Comparison of ENCODE assay signal across 9 cellular contexts in the genomic region with DNA sequence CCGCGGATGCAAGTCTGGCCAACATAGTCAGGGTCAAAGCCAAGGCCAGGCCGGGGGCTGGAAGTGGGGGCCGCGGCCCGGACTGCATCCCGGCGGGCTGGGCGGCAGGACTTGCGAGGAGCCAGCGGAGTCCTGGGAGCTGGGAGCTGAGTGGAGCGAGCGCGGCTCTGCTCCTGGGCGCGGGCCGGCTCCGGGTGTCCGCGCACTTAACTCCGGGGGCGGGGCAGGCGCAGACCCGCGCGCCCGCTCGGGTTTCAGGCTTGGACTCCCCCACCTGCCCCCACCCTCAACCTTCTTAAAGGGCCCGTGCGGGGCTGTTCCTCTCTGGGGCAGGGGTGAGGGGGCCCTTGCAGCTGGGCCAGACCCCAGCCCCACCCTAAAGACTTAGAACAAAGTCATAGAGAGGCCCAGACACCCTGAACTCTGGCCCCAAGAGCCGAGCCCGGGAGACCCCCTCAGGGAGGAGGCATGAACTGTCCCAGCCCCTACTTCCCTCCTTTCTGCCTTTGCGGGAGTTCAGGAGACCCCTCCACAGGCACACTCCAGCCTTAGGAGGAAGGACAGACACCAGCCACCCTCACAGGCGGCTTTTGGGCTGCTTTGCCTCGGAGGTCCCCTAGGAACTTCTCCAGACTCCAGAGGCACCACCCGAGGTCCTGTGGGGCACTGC. TPM values are rescaled to one million over a fixed set of nuclear protein-coding genes. Genes with fewer than 3 reads are reported as not detected.
DNase-seq lines count a peak whose midpoint lies in the region; ATAC-seq, FAIRE-seq and TF ChIP-seq lines count a peak whose summit lies in the region.
"Had no signal": no experiment of that assay in that cellular context is flagged by ENCODE, and none has a peak within 500 bp of the region (broad histone marks: within the 10 kb centered on the region; RNA-seq: fewer than 3 reads in every experiment).

A gene with protein sequence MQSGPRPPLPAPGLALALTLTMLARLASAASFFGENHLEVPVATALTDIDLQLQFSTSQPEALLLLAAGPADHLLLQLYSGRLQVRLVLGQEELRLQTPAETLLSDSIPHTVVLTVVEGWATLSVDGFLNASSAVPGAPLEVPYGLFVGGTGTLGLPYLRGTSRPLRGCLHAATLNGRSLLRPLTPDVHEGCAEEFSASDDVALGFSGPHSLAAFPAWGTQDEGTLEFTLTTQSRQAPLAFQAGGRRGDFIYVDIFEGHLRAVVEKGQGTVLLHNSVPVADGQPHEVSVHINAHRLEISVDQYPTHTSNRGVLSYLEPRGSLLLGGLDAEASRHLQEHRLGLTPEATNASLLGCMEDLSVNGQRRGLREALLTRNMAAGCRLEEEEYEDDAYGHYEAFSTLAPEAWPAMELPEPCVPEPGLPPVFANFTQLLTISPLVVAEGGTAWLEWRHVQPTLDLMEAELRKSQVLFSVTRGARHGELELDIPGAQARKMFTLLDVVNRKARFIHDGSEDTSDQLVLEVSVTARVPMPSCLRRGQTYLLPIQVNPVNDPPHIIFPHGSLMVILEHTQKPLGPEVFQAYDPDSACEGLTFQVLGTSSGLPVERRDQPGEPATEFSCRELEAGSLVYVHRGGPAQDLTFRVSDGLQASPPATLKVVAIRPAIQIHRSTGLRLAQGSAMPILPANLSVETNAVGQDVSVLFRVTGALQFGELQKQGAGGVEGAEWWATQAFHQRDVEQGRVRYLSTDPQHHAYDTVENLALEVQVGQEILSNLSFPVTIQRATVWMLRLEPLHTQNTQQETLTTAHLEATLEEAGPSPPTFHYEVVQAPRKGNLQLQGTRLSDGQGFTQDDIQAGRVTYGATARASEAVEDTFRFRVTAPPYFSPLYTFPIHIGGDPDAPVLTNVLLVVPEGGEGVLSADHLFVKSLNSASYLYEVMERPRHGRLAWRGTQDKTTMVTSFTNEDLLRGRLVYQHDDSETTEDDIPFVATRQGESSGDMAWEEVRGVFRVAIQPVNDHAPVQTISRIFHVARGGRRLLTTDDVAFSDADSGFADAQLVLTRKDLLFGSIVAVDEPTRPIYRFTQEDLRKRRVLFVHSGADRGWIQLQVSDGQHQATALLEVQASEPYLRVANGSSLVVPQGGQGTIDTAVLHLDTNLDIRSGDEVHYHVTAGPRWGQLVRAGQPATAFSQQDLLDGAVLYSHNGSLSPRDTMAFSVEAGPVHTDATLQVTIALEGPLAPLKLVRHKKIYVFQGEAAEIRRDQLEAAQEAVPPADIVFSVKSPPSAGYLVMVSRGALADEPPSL (N-terminal part only) (minus strand): TSS at position 181 of the 670 bp plus-strand sequence. CDS start 93 bp downstream, at position 88.

- peaks cover 12% of the 10 kb centered on the region for H3K4me1 Mint-ChIP-seq in mesothelial cell of epicardium
- no peaks in the 10 kb centered on the region for H3K4me1 Mint-ChIP-seq in activated CD4-positive, alpha-beta T cell treated with anti-CD3 and anti-CD28 coated beads, Interleukin-2, amount 10 ng/mL, durations not matched to agents 24 days and 14 days

- peak within 1 kb of the TSS; percentile 62 for H3K4me3 Mint-ChIP-seq in mesothelial cell of epicardium
- H3K4me3 Mint-ChIP-seq in activated CD4-positive, alpha-beta T cell treated with anti-CD3 and anti-CD28 coated beads, Interleukin-2, amount 10 ng/mL, durations not matched to agents 24 days and 14 days, result no peak within 1 kb of the TSS

- H3K23me2 ChIP-seq in H1 (ENCODE audit: low read depth, low read length), result peaks cover 2% of the 10 kb centered on the region; the same call in 1 of the 2 replicates

- no peak for TF ChIP-seq POLR2A in H1 (IDR thresholded peaks at IDR 0.05; ENCODE audit: control extremely low read depth in 1 of 2, low read depth in 2 of 2, low read length in 2 of 2)

- POLR2A ChIA-PET in H1 (lab: Charles Lee; ENCODE audit: partially characterized antibody), result interaction anchor here (0.6 to 1.3 kb wide), 4 partner anchors 19 to 73 kb away, joined by 3 to 4 read pairs (median 3); a partner anchor contains a TSS

- H4K8ac ChIP-seq in H1 (ENCODE audit: extremely low read depth, insufficient read depth, low read length), result peak within 1 kb of the TSS; percentile 21

- no peak within 1 kb of the TSS for H3K23ac ChIP-seq in H1 (ENCODE audit: insufficient read length)

- WGBS in H1 (ENCODE audit: extremely low coverage in 1 of 2, insufficient coverage in 1 of 2, insufficient read length in 1 of 2, insufficient replicate concordance in 2 of 2, low coverage in 1 of 2, low lambda C conversion rate in 2 of 2, missing lambda C conversion rate in 1 of 2), 2 experiments, result 15% methylated on average over 19 of the region's 36 CpGs; no CpG with 5 or more reads in 1 of the 2 experiments
- 4 to 5% methylated on average over 36 of the region's 36 CpGs for WGBS in aorta, 2 donors

- H3K4me1 ChIP-seq in H1 (replicated peaks in 1 of 4; ENCODE audit: control insufficient read depth in 3 of 4, insufficient read depth in 4 of 4, low read length in 3 of 4), result peaks cover 0 to 11% (median 10%) of the 10 kb centered on the region in 4 experiments; a peak in 6 of 7 replicates
- H3K4me1 ChIP-seq in aorta (ENCODE audit: control insufficient read depth in 1 of 2, insufficient read depth in 2 of 2, low read length in 2 of 2), result peaks cover 0 to 2% of the 10 kb centered on the region in 2 donors

- no peaks in the 10 kb centered on the region for H3K27me3 Mint-ChIP-seq in mesothelial cell of epicardium (ENCODE audit: low read depth)
- peaks cover 19% of the 10 kb centered on the region for H3K27me3 Mint-ChIP-seq in activated CD4-positive, alpha-beta T cell treated with anti-CD3 and anti-CD28 coated beads, Interleukin-2, amount 10 ng/mL, durations not matched to agents 24 days and 14 days

- TF ChIP-seq CTCF in H1 (IDR thresholded peaks at IDR 0.05; ENCODE audit: control extremely low read depth in 1 of 3, insufficient read depth in 1 of 3, low read depth in 1 of 3, low read length in 3 of 3), result no peak
- TF ChIP-seq CTCF in mesothelial cell of epicardium (IDR thresholded peaks at IDR 0.05; ENCODE audit: unreplicated experiment), result no peak

- H3K4me2 ChIP-seq in H1 (ENCODE audit: insufficient read depth in 1 of 2, low read depth in 2 of 2, low read length in 2 of 2), result peak within 1 kb of the TSS; percentile 69 to 95

- no peak within 1 kb of the TSS for H2BK120ac ChIP-seq in H1 (replicated peaks; ENCODE audit: low read depth, low read length)

- no peaks in the 10 kb centered on the region for H3K79me2 ChIP-seq in H1 (ENCODE audit: control insufficient read depth in 1 of 2, insufficient read depth in 2 of 2, low read length in 2 of 2)

- H3K9me3 ChIP-seq in H1 (ENCODE audit: insufficient read depth in 2 of 2, low read depth in 1 of 2, low read length in 1 of 2) (no peaks in the 10 kb centered on the region), aorta (ENCODE audit: control insufficient read depth, low read length) (no peaks in the 10 kb centered on the region)

- peak within 1 kb of the TSS; percentile 64 for H3K18ac ChIP-seq in H1 (ENCODE audit: extremely low read depth, low read length)

- H2AFZ ChIP-seq in H1 (ENCODE audit: low read length), result peak within 1 kb of the TSS; percentile 78

- peak within 1 kb of the TSS in 1 of 4 experiments; percentile 38; a peak in 1 of 7 replicates for H3K9ac ChIP-seq in H1 (replicated peaks in 1 of 4; ENCODE audit: extremely low read depth in 1 of 4, low read depth in 3 of 4, low read length in 3 of 4)

- H3K79me1 ChIP-seq in H1 (ENCODE audit: low read depth, low read length), result no peaks in the 10 kb centered on the region

- peak within 1 kb of the TSS; percentile 75; the same call in 1 of the 2 replicates for H2BK20ac ChIP-seq in H1 (ENCODE audit: low read length)

- H4K20me1 ChIP-seq in H1 (replicated peaks in 1 of 2; ENCODE audit: control insufficient read depth in 1 of 2, insufficient read depth in 2 of 2, low read length in 2 of 2), result no peaks in the 10 kb centered on the region

- no peak within 1 kb of the TSS for H2AK5ac ChIP-seq in H1 (ENCODE audit: low read depth, low read length)

- ATAC-seq in aorta (ENCODE audit: low FRiP score), result peak; percentile 79
- no peak for ATAC-seq in GM18873 (IDR thresholded peaks at IDR 0.05; ENCODE audit: low FRiP score, unreplicated experiment)

- FAIRE-seq in H1 (lab: Jason Lieb, UNC), result no peak
- FAIRE-seq: colon had no signal

- peak within 1 kb of the TSS; percentile 52 to 65 (median 56) for H3K4me3 ChIP-seq in H1 (ENCODE audit: extremely low read depth in 1 of 4, insufficient read depth in 2 of 4, low read depth in 3 of 4, low read length in 4 of 4)
- peak within 1 kb of the TSS; percentile 80 to 84 for H3K4me3 ChIP-seq in aorta (ENCODE audit: low read length in 2 of 2)

- H2BK12ac ChIP-seq in H1 (ENCODE audit: low read depth, low read length), result peak within 1 kb of the TSS; percentile 46; the same call in 1 of the 2 replicates

- H2BK15ac ChIP-seq in H1 (ENCODE audit: low read length), result peak within 1 kb of the TSS; percentile 66; the same call in 1 of the 2 replicates

- H3K14ac ChIP-seq in H1 (ENCODE audit: insufficient read length), result no peak within 1 kb of the TSS

- peaks cover 0 to 21% (median 6%) of the 10 kb centered on the region in 4 experiments; a peak in 3 of 7 replicates for H3K27me3 ChIP-seq in H1 (replicated peaks in 1 of 4; ENCODE audit: control insufficient read depth in 3 of 4, extremely low read depth in 1 of 4, insufficient read depth in 3 of 4, low read length in 3 of 4)
- no peaks in the 10 kb centered on the region for H3K27me3 ChIP-seq in aorta (ENCODE audit: control insufficient read depth in 1 of 2, insufficient read depth in 2 of 2, low read length in 1 of 2)

- H3K36me3 Mint-ChIP-seq in mesothelial cell of epicardium, result no peaks in the 10 kb centered on the region
- no peaks in the 10 kb centered on the region for H3K36me3 Mint-ChIP-seq in activated CD4-positive, alpha-beta T cell treated with anti-CD3 and anti-CD28 coated beads, Interleukin-2, amount 10 ng/mL, durations not matched to agents 24 days and 14 days (ENCODE audit: low read depth)

- no peak for TF ChIP-seq RAD21 in H1 (IDR thresholded peaks at IDR 0.05 in 1 of 2, conservative IDR thresholded peaks at IDR 0.05 in 1 of 2; ENCODE audit: low read depth in 2 of 2, low read length in 2 of 2)

- H3K4ac ChIP-seq in H1 (replicated peaks; ENCODE audit: insufficient read length, low read depth, low read length), result peak within 1 kb of the TSS; percentile 53

- TF ChIP-seq EP300 in H1 (IDR thresholded peaks at IDR 0.05; ENCODE audit: borderline replicate concordance in 1 of 2, low read depth in 2 of 2, low read length in 2 of 2), result no peak

- peak within 1 kb of the TSS; percentile 46; the same call in 1 of the 2 replicates for H2BK5ac ChIP-seq in H1 (ENCODE audit: low read depth, low read length)

- peak within 1 kb of the TSS; percentile 21 for H3K56ac ChIP-seq in H1 (replicated peaks; ENCODE audit: insufficient read length, low read depth, low read length)

- H3K27ac ChIP-seq in H1 (ENCODE audit: low read depth, low read length) (no peak within 1 kb of the TSS), aorta (ENCODE audit: low read depth in 1 of 2, low read length in 2 of 2) (peak within 1 kb of the TSS; percentile 88 to 96)

- H3K36me3 ChIP-seq in H1 (ENCODE audit: control insufficient read depth in 2 of 4, insufficient read depth in 4 of 4, low read length in 3 of 4) (no peaks in the 10 kb centered on the region), aorta (ENCODE audit: control insufficient read depth in 1 of 2, insufficient read depth in 2 of 2, low read length in 1 of 2) (no peaks in the 10 kb centered on the region)

- DNase-seq in SHP77 (lab: John Stamatoyannopoulos, UW) (peak; percentile 16 to 58), SHP77 treated with DMSO at 0.1 percent for 48 hours (lab: John Stamatoyannopoulos, UW) (no peak), H1 (ENCODE audit: low read depth in 1 of 2, low spot score in 2 of 2) (peak in 1 of 2 experiments; percentile 72), mesothelial cell of epicardium (ENCODE audit: low spot score in 2 of 2, unreplicated experiment in 2 of 2) (peak; percentile 50 to 74), aorta (peak; percentile 81 to 93), SKM-1 (lab: John Stamatoyannopoulos, UW; ENCODE audit: unreplicated experiment) (no peak)
- no peak for DNase-seq in activated CD4-positive, alpha-beta T cell treated with anti-CD3 and anti-CD28 coated beads, Interleukin-2, amount 10 ng/mL, durations not matched to agents 24 days and 14 days

- CTCF ChIA-PET in H1 (lab: Charles Lee; ENCODE audit: partially characterized antibody), result interaction anchor here (0.5 to 3.9 kb wide), 6 partner anchors 13 to 201 kb away, joined by 3 to 29 read pairs (median 3); a partner anchor contains a TSS

- peak within 1 kb of the TSS; percentile 50 for H3K27ac Mint-ChIP-seq in mesothelial cell of epicardium
- no peak within 1 kb of the TSS for H3K27ac Mint-ChIP-seq in activated CD4-positive, alpha-beta T cell treated with anti-CD3 and anti-CD28 coated beads, Interleukin-2, amount 10 ng/mL, durations not matched to agents 24 days and 14 days

- intact Hi-C loops in aorta (cut with DNase I), result no loop called here
- intact Hi-C loops in activated CD4-positive, alpha-beta T cell treated with anti-CD3 and anti-CD28 coated beads, Interleukin-2, amount 10 ng/mL, durations not matched to agents 24 days and 14 days (cut with micrococcal nuclease), result no loop called here

- H3K9me3 Mint-ChIP-seq in mesothelial cell of epicardium, result no peaks in the 10 kb centered on the region
- H3K9me3 Mint-ChIP-seq in activated CD4-positive, alpha-beta T cell treated with anti-CD3 and anti-CD28 coated beads, Interleukin-2, amount 10 ng/mL, durations not matched to agents 24 days and 14 days, result no peaks in the 10 kb centered on the region

- H4K91ac ChIP-seq in H1 (replicated peaks; ENCODE audit: insufficient read length, low read length), result no peak within 1 kb of the TSS

- peak within 1 kb of the TSS; percentile 66 for H4K5ac ChIP-seq in H1 (ENCODE audit: insufficient read length, low read depth, low read length)

RNA-seq across cellular contexts. Expression of the gene that starts here (rescaled TPM):
- 3.0 and 3.2 TPM in 2 replicates for total RNA-seq in H1 (2021; fragmentation: NEBNext Ultra II Directional; extraction: Animal tissue kit (Norgen Biotek cat#: 25700))
- polyA plus RNA-seq in H1 (2011; rRNA removed), result 1.4 and 1.9 TPM in 2 replicates
- 1.0 TPM for polyA plus RNA-seq in H1 (2011; cell fraction: cytosol; rRNA removed)
- polyA plus RNA-seq in H1 (2011; cell fraction: nucleus; rRNA removed), result 4.7 TPM
- polyA plus RNA-seq in H1 (2012, experiment 1 of 2), result 1.5 to 3.6 TPM (median 2.6 TPM) in 4 replicates
- polyA plus RNA-seq in H1 (2012, experiment 2 of 2), result 1.6 TPM
- 3.1 TPM for polyA plus RNA-seq in H1 (2013, experiment 1 of 2)
- polyA plus RNA-seq in H1 (2013, experiment 2 of 2), result 2.0 TPM
- 2.5 and 3.3 TPM in 2 replicates for polyA minus RNA-seq in H1 (2011; rRNA and poly(A)+ RNA removed)
- polyA minus RNA-seq in H1 (2011; cell fraction: cytosol; rRNA and poly(A)+ RNA removed), result 2.3 TPM
- 3.6 TPM for polyA minus RNA-seq in H1 (2011; cell fraction: nucleus; rRNA and poly(A)+ RNA removed)
- 11.3 to 11.8 TPM (median 11.4 TPM) in 3 replicates for total RNA-seq in mesothelial cell of epicardium
- 100 to 1,000 TPM in 1 of 2 donors, 10 to 100 TPM in 1; 86.8 to 160 TPM for total RNA-seq in aorta
- 10 to 100 TPM; 10.6 to 45.1 TPM for polyA plus RNA-seq in aorta
- not detected in 2 replicates for total RNA-seq in activated CD4-positive, alpha-beta T cell treated with anti-CD3 and anti-CD28 coated beads, Interleukin-2, amount 10 ng/mL, durations not matched to agents 24 days and 14 days

Comparison
In these comparisons a context has a peak if more than half of its experiments do, and no peak if none do; other contexts are left out.
1. DNase-seq: peak in SHP77 (2 of 2), mesothelial cell of epicardium (2 of 2) and aorta (2 of 2); none in SHP77 treated with DMSO at 0.1 percent for 48 hours (single experiment), activated CD4-positive, alpha-beta T cell treated with anti-CD3 and anti-CD28 coated beads, Interleukin-2, amount 10 ng/mL, durations not matched to agents 24 days and 14 days (single experiment) and SKM-1 (single experiment).